ENCODE assay signal across 1 cellular context in genomic region chr17:27282054-27282501, GRCh38.
TF ChIP-seq lines count a peak whose summit lies in the region.

No MANE protein-coding gene starts in this region.

TF ChIP-seq in GM23338, 12 proteins besides CTCF, POLR2A, EP300 and RAD21 (continued from another document):
- no peak for TF ChIP-seq CREB1 (CRISPR knock-in tag; IDR thresholded peaks at IDR 0.05; ENCODE audit: low read depth)
- TF ChIP-seq JUNB (IDR thresholded peaks at IDR 0.05; ENCODE audit: unreplicated experiment) = no peak
- TF ChIP-seq POLR2AphosphoS5 (IDR thresholded peaks at IDR 0.05; ENCODE audit: low read depth) = no peak
- TF ChIP-seq ZNF114 (CRISPR knock-in tag; IDR thresholded peaks at IDR 0.05) = no peak
- TF ChIP-seq, protein P1, sequence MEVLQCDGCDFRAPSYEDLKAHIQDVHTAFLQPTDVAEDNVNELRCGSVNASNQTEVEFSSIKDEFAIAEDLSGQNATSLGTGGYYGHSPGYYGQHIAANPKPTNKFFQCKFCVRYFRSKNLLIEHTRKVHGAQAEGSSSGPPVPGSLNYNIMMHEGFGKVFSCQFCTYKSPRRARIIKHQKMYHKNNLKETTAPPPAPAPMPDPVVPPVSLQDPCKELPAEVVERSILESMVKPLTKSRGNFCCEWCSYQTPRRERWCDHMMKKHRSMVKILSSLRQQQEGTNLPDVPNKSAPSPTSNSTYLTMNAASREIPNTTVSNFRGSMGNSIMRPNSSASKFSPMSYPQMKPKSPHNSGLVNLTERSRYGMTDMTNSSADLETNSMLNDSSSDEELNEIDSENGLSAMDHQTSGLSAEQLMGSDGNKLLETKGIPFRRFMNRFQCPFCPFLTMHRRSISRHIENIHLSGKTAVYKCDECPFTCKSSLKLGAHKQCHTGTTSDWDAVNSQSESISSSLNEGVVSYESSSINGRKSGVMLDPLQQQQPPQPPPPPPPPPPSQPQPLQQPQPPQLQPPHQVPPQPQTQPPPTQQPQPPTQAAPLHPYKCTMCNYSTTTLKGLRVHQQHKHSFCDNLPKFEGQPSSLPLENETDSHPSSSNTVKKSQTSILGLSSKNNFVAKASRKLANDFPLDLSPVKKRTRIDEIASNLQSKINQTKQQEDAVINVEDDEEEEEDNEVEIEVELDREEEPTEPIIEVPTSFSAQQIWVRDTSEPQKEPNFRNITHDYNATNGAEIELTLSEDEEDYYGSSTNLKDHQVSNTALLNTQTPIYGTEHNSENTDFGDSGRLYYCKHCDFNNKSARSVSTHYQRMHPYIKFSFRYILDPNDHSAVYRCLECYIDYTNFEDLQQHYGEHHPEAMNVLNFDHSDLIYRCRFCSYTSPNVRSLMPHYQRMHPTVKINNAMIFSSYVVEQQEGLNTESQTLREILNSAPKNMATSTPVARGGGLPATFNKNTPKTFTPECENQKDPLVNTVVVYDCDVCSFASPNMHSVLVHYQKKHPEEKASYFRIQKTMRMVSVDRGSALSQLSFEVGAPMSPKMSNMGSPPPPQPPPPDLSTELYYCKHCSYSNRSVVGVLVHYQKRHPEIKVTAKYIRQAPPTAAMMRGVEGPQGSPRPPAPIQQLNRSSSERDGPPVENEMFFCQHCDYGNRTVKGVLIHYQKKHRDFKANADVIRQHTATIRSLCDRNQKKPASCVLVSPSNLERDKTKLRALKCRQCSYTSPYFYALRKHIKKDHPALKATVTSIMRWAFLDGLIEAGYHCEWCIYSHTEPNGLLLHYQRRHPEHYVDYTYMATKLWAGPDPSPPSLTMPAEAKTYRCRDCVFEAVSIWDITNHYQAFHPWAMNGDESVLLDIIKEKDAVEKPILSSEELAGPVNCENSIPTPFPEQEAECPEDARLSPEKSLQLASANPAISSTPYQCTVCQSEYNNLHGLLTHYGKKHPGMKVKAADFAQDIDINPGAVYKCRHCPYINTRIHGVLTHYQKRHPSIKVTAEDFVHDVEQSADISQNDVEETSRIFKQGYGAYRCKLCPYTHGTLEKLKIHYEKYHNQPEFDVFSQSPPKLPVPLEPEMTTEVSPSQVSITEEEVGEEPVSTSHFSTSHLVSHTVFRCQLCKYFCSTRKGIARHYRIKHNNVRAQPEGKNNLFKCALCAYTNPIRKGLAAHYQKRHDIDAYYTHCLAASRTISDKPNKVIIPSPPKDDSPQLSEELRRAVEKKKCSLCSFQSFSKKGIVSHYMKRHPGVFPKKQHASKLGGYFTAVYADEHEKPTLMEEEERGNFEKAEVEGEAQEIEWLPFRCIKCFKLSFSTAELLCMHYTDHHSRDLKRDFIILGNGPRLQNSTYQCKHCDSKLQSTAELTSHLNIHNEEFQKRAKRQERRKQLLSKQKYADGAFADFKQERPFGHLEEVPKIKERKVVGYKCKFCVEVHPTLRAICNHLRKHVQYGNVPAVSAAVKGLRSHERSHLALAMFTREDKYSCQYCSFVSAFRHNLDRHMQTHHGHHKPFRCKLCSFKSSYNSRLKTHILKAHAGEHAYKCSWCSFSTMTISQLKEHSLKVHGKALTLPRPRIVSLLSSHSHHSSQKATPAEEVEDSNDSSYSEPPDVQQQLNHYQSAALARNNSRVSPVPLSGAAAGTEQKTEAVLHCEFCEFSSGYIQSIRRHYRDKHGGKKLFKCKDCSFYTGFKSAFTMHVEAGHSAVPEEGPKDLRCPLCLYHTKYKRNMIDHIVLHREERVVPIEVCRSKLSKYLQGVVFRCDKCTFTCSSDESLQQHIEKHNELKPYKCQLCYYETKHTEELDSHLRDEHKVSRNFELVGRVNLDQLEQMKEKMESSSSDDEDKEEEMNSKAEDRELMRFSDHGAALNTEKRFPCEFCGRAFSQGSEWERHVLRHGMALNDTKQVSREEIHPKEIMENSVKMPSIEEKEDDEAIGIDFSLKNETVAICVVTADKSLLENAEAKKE (CRISPR knock-in tag; IDR thresholded peaks at IDR 0.05) = no peak
- no peak for TF ChIP-seq STAT1 (IDR thresholded peaks at IDR 0.05; ENCODE audit: unreplicated experiment)
- no peak for TF ChIP-seq ZNF331 (CRISPR knock-in tag; IDR thresholded peaks at IDR 0.05; ENCODE audit: low read depth)
- TF ChIP-seq EZH2 (IDR thresholded peaks at IDR 0.05; ENCODE audit: low read depth, unreplicated experiment) = no peak
- no peak for TF ChIP-seq NANOG (IDR thresholded peaks at IDR 0.05; ENCODE audit: borderline replicate concordance)
- no peak for TF ChIP-seq EZH2phosphoT487 (IDR thresholded peaks at IDR 0.05; ENCODE audit: unreplicated experiment)
